In genomic region chr6:131367206-131367873, GRCh38 we compare ENCODE assay signal across 22 cellular contexts.
"Had no signal": no experiment of that assay in that cellular context is flagged by ENCODE, and none has a peak within 500 bp of the region (broad histone marks: within the 10 kb centered on the region; RNA-seq: fewer than 3 reads in every experiment).

No MANE protein-coding gene starts in this region.

- H3K4me1 ChIP-seq: testis had no signal

- H3K27ac Mint-ChIP-seq: activated CD4-positive, alpha-beta memory T cell treated with anti-CD3 and anti-CD28 coated beads, Interleukin-2, amount 10 ng/mL, durations not matched to agents 7 days and 5 days; activated naive CD8-positive, alpha-beta T cell; T-helper 1 cell treated with Interleukin-12 subunit alpha and Interleukin-12 subunit beta and Interleukin-4 antibody, amounts not matched to agents 30 μg/mL and 1 μg/mL, for 36 hours; type B pancreatic cell had no signal

- DNase-seq: activated CD4-positive, alpha-beta memory T cell treated with anti-CD3 and anti-CD28 coated beads, Interleukin-2, amount 10 ng/mL, durations not matched to agents 7 days and 5 days; activated CD4-positive, alpha-beta T cell treated with anti-CD3 and anti-CD28 coated beads for 4 hours; activated CD4-positive, CD25-positive, alpha-beta regulatory T cell; activated gamma-delta T cell treated with Interleukin-2 at 50 U/mL for 16 hours; adrenal gland; head of caudate nucleus; left cardiac atrium; lower lobe of right lung; mesendoderm; naive thymus-derived CD8-positive, alpha-beta T cell; spleen; stimulated activated CD4-positive, alpha-beta T cell treated with anti-CD3 and anti-CD28 coated beads, Interleukin-4, amount 100 ng/mL, for 1 hour; stimulated activated naive CD4-positive, alpha-beta T cell; T1000; testis had no signal

- H3K4me3 ChIP-seq: adrenal gland, coronary artery, gastroesophageal sphincter, lower lobe of right lung, spleen, testis had no signal

- H3K9me3 ChIP-seq: adrenal gland, ascending aorta, gastroesophageal sphincter, lower lobe of right lung, testis had no signal

- H3K4me1 Mint-ChIP-seq: activated CD4-positive, alpha-beta memory T cell treated with anti-CD3 and anti-CD28 coated beads, Interleukin-2, amount 10 ng/mL, durations not matched to agents 7 days and 5 days had no signal

- H3K27me3 Mint-ChIP-seq: activated CD4-positive, alpha-beta memory T cell treated with anti-CD3 and anti-CD28 coated beads, Interleukin-2, amount 10 ng/mL, durations not matched to agents 7 days and 5 days; activated naive CD8-positive, alpha-beta T cell; naive thymus-derived CD8-positive, alpha-beta T cell had no signal

- H3K4me3 Mint-ChIP-seq: activated CD4-positive, alpha-beta memory T cell treated with anti-CD3 and anti-CD28 coated beads, Interleukin-2, amount 10 ng/mL, durations not matched to agents 7 days and 5 days; activated naive CD8-positive, alpha-beta T cell; T-helper 1 cell treated with Interleukin-12 subunit alpha and Interleukin-12 subunit beta and Interleukin-4 antibody, amounts not matched to agents 30 μg/mL and 1 μg/mL, for 36 hours; type B pancreatic cell had no signal

- H3K27ac ChIP-seq: adrenal gland, ascending aorta, coronary artery, epithelial cell of prostate, gastroesophageal sphincter, testis had no signal

- H3K27me3 ChIP-seq: adrenal gland, ascending aorta, gastroesophageal sphincter, spleen, testis had no signal

- H3K36me3 ChIP-seq: adrenal gland, ascending aorta, gastroesophageal sphincter, lower lobe of right lung, spleen had no signal

- H3K9me3 Mint-ChIP-seq: activated CD4-positive, alpha-beta memory T cell treated with anti-CD3 and anti-CD28 coated beads, Interleukin-2, amount 10 ng/mL, durations not matched to agents 7 days and 5 days; T-helper 1 cell treated with Interleukin-12 subunit alpha and Interleukin-12 subunit beta and Interleukin-4 antibody, amounts not matched to agents 30 μg/mL and 1 μg/mL, for 36 hours; type B pancreatic cell had no signal
